8 cellular contexts compared by ENCODE assay signal in genomic region chr3:124078978-124079911, GRCh38. TPM values are rescaled to one million over a fixed set of nuclear protein-coding genes. Genes with fewer than 3 reads are reported as not detected.
A peak's percentile ranks its signal among the peaks of the same experiment; 100 is the strongest.
DNase-seq lines count a peak whose midpoint lies in the region; ATAC-seq, FAIRE-seq and TF ChIP-seq lines count a peak whose summit lies in the region.

No MANE protein-coding gene starts in this region.

- no peak overlapping the region; the same call in 1 of the 2 replicates for H3K23ac ChIP-seq in IMR-90 (ENCODE audit: low read depth, low read length)

- no peak overlapping the region for H3K56ac ChIP-seq in IMR-90 (ENCODE audit: extremely low read depth, insufficient read depth, low read length)

- H4K5ac ChIP-seq in IMR-90 (ENCODE audit: low read depth, low read length): no peak overlapping the region

- no peak overlapping the region for H4K8ac ChIP-seq in IMR-90 (ENCODE audit: low read depth in 2 of 2, low read length in 2 of 2)

- no peak overlapping the region for H3K18ac ChIP-seq in IMR-90 (ENCODE audit: low read depth, low read length)

- intact Hi-C loops in IMR-90 (cut with micrococcal nuclease): loop anchor here (1.0 to 2.0 kb wide), 2 partner anchors 63 to 138 kb away; no protein-coding TSS in a partner anchor

- H3K79me1 ChIP-seq in IMR-90 (ENCODE audit: low read depth in 1 of 2, low read length in 2 of 2): 0 out of 4 replicates have a peak, but pooled peaks cover 0 to 3% of the 10 kb centered on the region in 2 experiments

- peak overlapping the region; percentile 41; the same call in 1 of the 2 replicates for H2BK20ac ChIP-seq in IMR-90 (ENCODE audit: low read depth, low read length)

- DNase-seq in DMS153 treated with DMSO at 0.1 percent for 48 hours (lab: John Stamatoyannopoulos, UW; ENCODE audit: unreplicated experiment) (peak; percentile 57), DMS153 (lab: John Stamatoyannopoulos, UW) (no peak), IMR-90 (peak; percentile 50), RCC 7860 (ENCODE audit: low spot score) (peak; percentile 18), fibroblast of mammary gland (ENCODE audit: low read depth) (peak; percentile 56)

- no peak overlapping the region for H2BK5ac ChIP-seq in IMR-90 (ENCODE audit: low read depth, low read length, poor library complexity, severe bottlenecking)

- CTCF ChIA-PET in IMR-90 (lab: Yijun Ruan, JAX): interaction anchor here (0.7 to 1.1 kb wide), 4 partner anchors 25 to 64 kb away, joined by 3 to 4 read pairs (median 4); no protein-coding TSS in a partner anchor

- H3K9ac ChIP-seq in IMR-90 (ENCODE audit: low read depth, low read length) (no peak overlapping the region), parathyroid adenoma (no peak overlapping the region)

- in situ Hi-C loops in IMR-90 (cut with MboI; ENCODE audit: low sequenced_read_pairs): no loop called here

- H3K9me3 ChIP-seq in IMR-90 (ENCODE audit: control insufficient read depth, insufficient read depth, low read length) (no peaks in the 10 kb centered on the region), parathyroid adenoma (ENCODE audit: control insufficient read depth, low read length) (no peaks in the 10 kb centered on the region)

- no TSS peak for BruUV-seq in IMR-90 (replicated peaks; lab: Mats Ljungman, UMichigan)

- TF ChIP-seq POLR2A in IMR-90 (IDR thresholded peaks at IDR 0.05; ENCODE audit: low read depth, low read length): no peak

- POLR2A ChIA-PET in IMR-90 (lab: Charles Lee; ENCODE audit: unreplicated experiment): no interaction called here

- H2AK9ac ChIP-seq in IMR-90 (replicated peaks; ENCODE audit: low read depth, low read length, poor library complexity): no peak overlapping the region

- H4K91ac ChIP-seq in IMR-90 (ENCODE audit: insufficient read depth, low read depth, low read length): no peak overlapping the region

- H2BK120ac ChIP-seq in IMR-90 (ENCODE audit: low read depth, low read length): no peak overlapping the region

- H3K4me1 ChIP-seq in IMR-90 (ENCODE audit: control insufficient read depth, insufficient read depth, low read length): peaks cover 1% of the 10 kb centered on the region; the same call in 1 of the 2 replicates
- H3K4me1 ChIP-seq in parathyroid adenoma: peaks cover 12% of the 10 kb centered on the region

- no peak overlapping the region for H2BK15ac ChIP-seq in IMR-90 (ENCODE audit: low read depth, low read length)

- H3K9me1 ChIP-seq in IMR-90 (ENCODE audit: insufficient read depth, low read length): no peaks in the 10 kb centered on the region; the same call in 1 of the 2 replicates

- no peak overlapping the region for H3K14ac ChIP-seq in IMR-90 (replicated peaks; ENCODE audit: low read depth, low read length)

- no peak overlapping the region for H3K4me3 ChIP-seq in IMR-90 (ENCODE audit: insufficient read depth, low read depth, low read length)
- no peak overlapping the region for H3K4me3 ChIP-seq in fibroblast of mammary gland (ENCODE audit: control insufficient read depth, low read depth, low read length)
- H3K4me3 ChIP-seq in parathyroid adenoma (ENCODE audit: low read depth, low read length): no peak overlapping the region

- dilution Hi-C loops in IMR-90 (cut with HindIII; ENCODE audit: low sequenced_read_pairs, unreplicated experiment): no loop called here

- H3K27me3 ChIP-seq in IMR-90 (ENCODE audit: control insufficient read depth, insufficient read depth, low read length): no peaks in the 10 kb centered on the region; the same call in 1 of the 2 replicates
- H3K27me3 ChIP-seq in parathyroid adenoma (ENCODE audit: control insufficient read depth, insufficient read depth, low read length): no peaks in the 10 kb centered on the region

- H3K27ac ChIP-seq in IMR-90 (ENCODE audit: insufficient read depth, low read length) (no peak overlapping the region), parathyroid adenoma (no peak overlapping the region)

- H3K4ac ChIP-seq in IMR-90 (ENCODE audit: low read depth, low read length): no peak overlapping the region

- no peaks in the 10 kb centered on the region for H3K36me3 ChIP-seq in IMR-90 (ENCODE audit: control insufficient read depth, insufficient read depth, low read length)
- H3K36me3 ChIP-seq in parathyroid adenoma (ENCODE audit: control insufficient read depth, insufficient read depth, low read length): no peaks in the 10 kb centered on the region

- H2AFZ ChIP-seq in IMR-90 (replicated peaks; ENCODE audit: low read length, poor library complexity): no peak overlapping the region
- no peak overlapping the region for H2AFZ ChIP-seq in parathyroid adenoma

- 0% methylated on average over 1 of the region's 4 CpGs; no CpG with 5 or more reads in 1 of the 2 experiments for WGBS in IMR-90 (ENCODE audit: extremely low coverage in 2 of 2, insufficient read length in 1 of 2), 2 experiments

- peak; percentile 68 for TF ChIP-seq RAD21 in IMR-90 (IDR thresholded peaks at IDR 0.05; ENCODE audit: low read length)

- ATAC-seq in IMR-90 (ENCODE audit: low read depth) (peak; percentile 57), HG02970 (IDR thresholded peaks at IDR 0.05; ENCODE audit: low FRiP score, unreplicated experiment) (no peak), HG02678 (IDR thresholded peaks at IDR 0.05; ENCODE audit: unreplicated experiment) (no peak)

- peak; percentile 83 for FAIRE-seq in RCC 7860 (lab: Jason Lieb, UNC)

- no peak overlapping the region for H3K4me2 ChIP-seq in IMR-90 (ENCODE audit: low read depth, low read length)
- no peak overlapping the region for H3K4me2 ChIP-seq in parathyroid adenoma (ENCODE audit: low read length)

- H2AK5ac ChIP-seq in IMR-90 (ENCODE audit: low read depth, low read length): no peak overlapping the region

- peaks cover 57% of the 10 kb centered on the region for H3K79me2 ChIP-seq in parathyroid adenoma

- TF ChIP-seq CTCF in IMR-90 (conservative IDR thresholded peaks at IDR 0.05; ENCODE audit: low read depth, low read length) (peak; percentile 67), fibroblast of mammary gland (conservative IDR thresholded peaks at IDR 0.05; ENCODE audit: control insufficient read depth, insufficient read depth, low read depth, low read length) (peak; percentile 77), parathyroid adenoma (IDR thresholded peaks at IDR 0.05) (peak; percentile 90)

- no peaks in the 10 kb centered on the region for H4K20me1 ChIP-seq in IMR-90 (ENCODE audit: insufficient read depth, low read length)

TF ChIP-seq in IMR-90, 13 proteins besides CTCF, POLR2A, EP300 and RAD21:
- TF ChIP-seq ELK1 (IDR thresholded peaks at IDR 0.05; ENCODE audit: borderline replicate concordance, low read depth, low read length): no peak
- no peak for TF ChIP-seq RCOR1 (IDR thresholded peaks at IDR 0.05; ENCODE audit: insufficient replicate concordance, low read length)
- no peak for TF ChIP-seq MXI1 (IDR thresholded peaks at IDR 0.05; ENCODE audit: borderline replicate concordance, low read depth, low read length)
- no peak for TF ChIP-seq NFE2L2 (IDR thresholded peaks at IDR 0.05; ENCODE audit: low read depth, low read length)
- TF ChIP-seq FOS (IDR thresholded peaks at IDR 0.05; ENCODE audit: low read depth, low read length): no peak
- TF ChIP-seq RFX5 (IDR thresholded peaks at IDR 0.05; ENCODE audit: low read depth, low read length): no peak
- TF ChIP-seq SMC3 (IDR thresholded peaks at IDR 0.05; ENCODE audit: low read depth, low read length): peak; percentile 75
TF ChIP-seq in IMR-90: peak in this region for 1.

RNA-seq across cellular contexts. Expression of gene KALRN, which starts 46.1 kb away (rescaled TPM):
- 4.7 and 7.7 TPM in 2 replicates for total RNA-seq in IMR-90 (2012; rRNA removed)
- 2.8 and 3.2 TPM in 2 replicates for polyA plus RNA-seq in IMR-90 (2012; rRNA removed)
- polyA plus RNA-seq in IMR-90 (2012; cell fraction: cytosol; rRNA removed): 2.3 and 3.5 TPM in 2 replicates
- 5.3 and 7.1 TPM in 2 replicates for polyA plus RNA-seq in IMR-90 (2012; cell fraction: nucleus; rRNA removed; ENCODE audit: low replicate concordance)
